Comparison of ENCODE assay signal across 8 cellular contexts in genomic region chr19:41863209-41863931, GRCh38. TPM values are rescaled to one million over a fixed set of nuclear protein-coding genes. Genes with fewer than 3 reads are reported as not detected.
A peak's percentile ranks its signal among the peaks of the same experiment; 100 is the strongest.
DNase-seq lines count a peak whose midpoint lies in the region; ATAC-seq and TF ChIP-seq lines count a peak whose summit lies in the region.
"Had no signal": no experiment of that assay in that cellular context is flagged by ENCODE, and none has a peak within 500 bp of the region (broad histone marks: within the 10 kb centered on the region; RNA-seq: fewer than 3 reads in every experiment).

No MANE protein-coding gene starts in this region.

- no TSS peak for BruUV-seq in HCT116 (replicated peaks; lab: Mats Ljungman, UMichigan)

- peaks cover 26 to 70% of the 10 kb centered on the region in 2 experiments for H3K4me1 ChIP-seq in HCT116 (ENCODE audit: control insufficient read depth in 1 of 2, insufficient read depth in 2 of 2, low read length in 2 of 2)

- peak overlapping the region; percentile 99 for H3K27ac ChIP-seq in HCT116 (ENCODE audit: low read depth, low read length)
- peak overlapping the region; percentile 97 for H3K27ac ChIP-seq in SK-N-MC
- H3K27ac ChIP-seq: upper lobe of right lung had no signal

- no peak for TF ChIP-seq CTCF in HCT116 (IDR thresholded peaks at IDR 0.05 in 2 of 3, conservative IDR thresholded peaks at IDR 0.05 in 1 of 3; ENCODE audit: borderline replicate concordance in 1 of 3, insufficient read depth in 1 of 3, low read depth in 2 of 3, low read length in 2 of 3)

- H3K4me3 ChIP-seq in HCT116 (replicated peaks in 1 of 2; ENCODE audit: low read depth in 1 of 2, low read length in 2 of 2) (no peak overlapping the region), SK-N-MC (peak overlapping the region; percentile 100)

- RAD21 ChIA-PET in HCT116 (lab: Charles Lee; ENCODE audit: low non-redundant PET in 1 of 2, low total read pairs in 2 of 2, uncharacterized antibody in 2 of 2, unreplicated experiment in 2 of 2): no interaction called here

- no peak overlapping the region for H2AFZ ChIP-seq in HCT116 (ENCODE audit: low read depth, low read length, poor library complexity, severe bottlenecking)

- no peak for ATAC-seq in HCT116
- ATAC-seq in memory B cell (ENCODE audit: low read depth): no peak
- ATAC-seq in GM18873 (IDR thresholded peaks at IDR 0.05; ENCODE audit: low FRiP score, unreplicated experiment): no peak
- ATAC-seq: upper lobe of right lung had no signal

- H3K4me2 ChIP-seq in HCT116 (ENCODE audit: low read length): peak overlapping the region; percentile 88

- H3K4me3 Mint-ChIP-seq in memory B cell: peak overlapping the region; percentile 22

- H3K27me3 ChIP-seq in HCT116 (ENCODE audit: insufficient read depth, low read length): no peaks in the 10 kb centered on the region
- H3K27me3 ChIP-seq: upper lobe of right lung had no signal

- TF ChIP-seq RAD21 in HCT116 (IDR thresholded peaks at IDR 0.05; ENCODE audit: low read depth): no peak

- TF ChIP-seq POLR2A in HCT116 (IDR thresholded peaks at IDR 0.05; ENCODE audit: borderline replicate concordance, extremely low read depth, insufficient read depth, insufficient read length): no peak

- POLR2A ChIA-PET in HCT116 (lab: Charles Lee): interaction anchor here (1.4 to 1.5 kb wide), 2 partner anchors 10 to 21 kb away, joined by 4 read pairs; no protein-coding TSS in a partner anchor

- peak overlapping the region; percentile 84 for H3K27ac Mint-ChIP-seq in memory B cell

- no peaks in the 10 kb centered on the region for H3K9me3 ChIP-seq in HCT116 (ENCODE audit: control insufficient read depth in 1 of 2, insufficient read depth in 1 of 2, low read depth in 1 of 2, low read length in 2 of 2)
- no peaks in the 10 kb centered on the region for H3K9me3 ChIP-seq in SK-N-MC (ENCODE audit: low read depth, low read length)
- H3K9me3 ChIP-seq: upper lobe of right lung had no signal

- no peaks in the 10 kb centered on the region for H3K9me2 ChIP-seq in HCT116 (ENCODE audit: insufficient read depth)

- H3K4me1 Mint-ChIP-seq in memory B cell: peaks cover 37% of the 10 kb centered on the region

- no peaks in the 10 kb centered on the region for H3K27me3 Mint-ChIP-seq in memory B cell

- intact Hi-C loops in HCT116 (cut with micrococcal nuclease): no loop called here

- DNase-seq in HCT116 (ENCODE audit: low read depth, low spot score) (no peak), SK-N-MC (ENCODE audit: low read depth, low spot score) (no peak), memory B cell (ENCODE audit: low spot score in 2 of 2) (no peak), HPDE6-E6E7 (ENCODE audit: extremely low spot score) (no peak), amygdala (lab: John Stamatoyannopoulos, UW) (no peak)
- DNase-seq: foreskin melanocyte, upper lobe of right lung had no signal

- H3K36me3 Mint-ChIP-seq in memory B cell: peaks cover 17% of the 10 kb centered on the region

- H3K36me3 ChIP-seq in HCT116 (ENCODE audit: control insufficient read depth in 1 of 2, insufficient read depth in 2 of 2, low read length in 2 of 2) (peaks cover 64 to 75% of the 10 kb centered on the region in 2 experiments), SK-N-MC (ENCODE audit: insufficient read depth, low read length) (peaks cover 76% of the 10 kb centered on the region)

- H3K79me2 ChIP-seq in HCT116 (ENCODE audit: insufficient read depth, low read length): peaks cover 81% of the 10 kb centered on the region

- peaks cover 42% of the 10 kb centered on the region; the same call in 1 of the 2 replicates for H4K20me1 ChIP-seq in HCT116 (ENCODE audit: insufficient read depth)

- H3K9me3 Mint-ChIP-seq in memory B cell: no peaks in the 10 kb centered on the region

- H3K9ac ChIP-seq in HCT116 (ENCODE audit: low read length): peak overlapping the region; percentile 18; the same call in 1 of the 2 replicates
- H3K9ac ChIP-seq in SK-N-MC (ENCODE audit: insufficient read length): peak overlapping the region; percentile 99

- CTCF ChIA-PET in HCT116 (lab: Charles Lee): no interaction called here

TF ChIP-seq in HCT116, 20 proteins besides CTCF, POLR2A, EP300 and RAD21:
- TF ChIP-seq SIN3A (IDR thresholded peaks at IDR 0.05; ENCODE audit: low read depth): no peak

RNA-seq across cellular contexts. Expression of gene RPS19, which starts 3.3 kb away (rescaled TPM):
- total RNA-seq in HCT116 (2021; ENCODE audit: unreplicated experiment): 3,020 TPM
- 4,331 and 5,364 TPM in 2 replicates for polyA plus RNA-seq in HCT116 (2012)

RNA-seq across cellular contexts. Expression of gene CD79A, which starts 13.7 kb away (rescaled TPM):
- 0.69 TPM for total RNA-seq in HCT116 (2021; ENCODE audit: unreplicated experiment)
- polyA plus RNA-seq in HCT116 (2012): 0.10 and 0.40 TPM in 2 replicates

RNA-seq across cellular contexts. Expression of gene DMRTC2, which starts 18.5 kb away (rescaled TPM):
- not detected for total RNA-seq in HCT116 (2021; ENCODE audit: unreplicated experiment)
- polyA plus RNA-seq in HCT116 (2012): not detected in 2 replicates
- total RNA-seq: upper lobe of right lung had no signal

RNA-seq across cellular contexts. Expression of gene LYPD4, which starts 18.9 kb away (rescaled TPM):
- not detected for total RNA-seq in HCT116 (2021; ENCODE audit: unreplicated experiment)
- not detected in 2 replicates for polyA plus RNA-seq in HCT116 (2012)
- total RNA-seq: upper lobe of right lung had no signal

RNA-seq across cellular contexts. Expression of gene ARHGEF1, which starts 19.6 kb away (rescaled TPM):
- total RNA-seq in HCT116 (2021; ENCODE audit: unreplicated experiment): 110 TPM
- polyA plus RNA-seq in HCT116 (2012): 87.0 and 88.9 TPM in 2 replicates
